Comparison of ENCODE assay signal across 16 cellular contexts in genomic region chr9:118533850-118534249, GRCh38.
DNase-seq lines count a peak whose midpoint lies in the region; ATAC-seq, FAIRE-seq and TF ChIP-seq lines count a peak whose summit lies in the region.
"Had no signal": no experiment of that assay in that cellular context is flagged by ENCODE, and none has a peak within 500 bp of the region (broad histone marks: within the 10 kb centered on the region; RNA-seq: fewer than 3 reads in every experiment).

No MANE protein-coding gene starts in this region.

- H2BK15ac ChIP-seq in mesenchymal stem cell (ENCODE audit: low read depth, poor library complexity, severe bottlenecking), result no peak overlapping the region

- H3K27me3 ChIP-seq in mammary epithelial cell (ENCODE audit: insufficient read depth, low read length) (no peaks in the 10 kb centered on the region), endothelial cell of umbilical vein (ENCODE audit: control insufficient read depth in 2 of 2, insufficient read depth in 2 of 2, low read length in 2 of 2) (no peaks in the 10 kb centered on the region), mesenchymal stem cell (ENCODE audit: control insufficient read depth in 1 of 2, insufficient read depth in 1 of 2, low read length in 2 of 2) (no peaks in the 10 kb centered on the region), left ventricle myocardium inferior (ENCODE audit: low read depth) (no peaks in the 10 kb centered on the region)
- H3K27me3 ChIP-seq: BLaER1 treated with 17β-estradiol and CSF1 and Interleukin-3, amounts not matched to agents 10 nM and 100 nM had no signal

- no peak overlapping the region for H2AK5ac ChIP-seq in mesenchymal stem cell (ENCODE audit: low read length, severe bottlenecking)

- H3K4me1 Mint-ChIP-seq in MCF 10A (ENCODE audit: insufficient read depth, unreplicated experiment), result no peaks in the 10 kb centered on the region

- POLR2A ChIA-PET in MCF 10A (lab: Yijun Ruan, JAX), result no interaction called here
- POLR2A ChIA-PET in endothelial cell of umbilical vein (lab: Charles Lee), result no interaction called here

- ATAC-seq in activated CD4-positive, CD25-positive, alpha-beta regulatory T cell treated with anti-CD3 and anti-CD28 coated beads, Interleukin-2, amount 50 U/mL, for 24 hours, result no peak
- ATAC-seq: HCT116 had no signal

- no peaks in the 10 kb centered on the region for H3K9me3 ChIP-seq in mammary epithelial cell (replicated peaks; ENCODE audit: insufficient read depth, low read length)
- no peaks in the 10 kb centered on the region for H3K9me3 ChIP-seq in endothelial cell of umbilical vein (replicated peaks; ENCODE audit: control insufficient read depth, insufficient read depth, low read length)
- H3K9me3 ChIP-seq in mesenchymal stem cell (ENCODE audit: control insufficient read depth, low read length), result no peaks in the 10 kb centered on the region
- no peaks in the 10 kb centered on the region for H3K9me3 ChIP-seq in left ventricle myocardium inferior (replicated peaks)
- H3K9me3 ChIP-seq: BLaER1 treated with 17β-estradiol and CSF1 and Interleukin-3, amounts not matched to agents 10 nM and 100 nM had no signal

- H3K27ac ChIP-seq in mammary epithelial cell (ENCODE audit: insufficient read depth, low read depth, low read length) (no peak overlapping the region), endothelial cell of umbilical vein (ENCODE audit: insufficient read depth, low read depth, low read length) (no peak overlapping the region), mesenchymal stem cell (ENCODE audit: low read length, poor library complexity, severe bottlenecking) (peak overlapping the region; percentile 20), left ventricle myocardium inferior (replicated peaks) (no peak overlapping the region)
- H3K27ac ChIP-seq: BLaER1 treated with 17β-estradiol and CSF1 and Interleukin-3, amounts not matched to agents 10 nM and 100 nM; HL-60 had no signal

- H3K79me2 ChIP-seq in mammary epithelial cell (ENCODE audit: insufficient read depth, low read length), result no peaks in the 10 kb centered on the region
- no peaks in the 10 kb centered on the region for H3K79me2 ChIP-seq in endothelial cell of umbilical vein (ENCODE audit: control insufficient read depth, insufficient read depth, low read length)

- no peak overlapping the region for H4K91ac ChIP-seq in mesenchymal stem cell (ENCODE audit: low read length)

- H2BK120ac ChIP-seq in mesenchymal stem cell (ENCODE audit: low read depth, low read length), result no peak overlapping the region

- H4K8ac ChIP-seq in mesenchymal stem cell (ENCODE audit: low read length), result no peak overlapping the region

- H3K4me2 ChIP-seq in mammary epithelial cell (ENCODE audit: insufficient read depth, low read depth, low read length) (no peak overlapping the region), endothelial cell of umbilical vein (ENCODE audit: insufficient read depth, low read length) (peak overlapping the region; percentile 5), mesenchymal stem cell (ENCODE audit: low read length, poor library complexity, severe bottlenecking) (no peak overlapping the region)
- H3K4me2 ChIP-seq: BLaER1 treated with 17β-estradiol and CSF1 and Interleukin-3, amounts not matched to agents 10 nM and 100 nM had no signal

- H3K4me3 Mint-ChIP-seq in MCF 10A (ENCODE audit: unreplicated experiment), result no peak overlapping the region
- H3K4me3 Mint-ChIP-seq: CD4-positive, CD25-positive, alpha-beta regulatory T cell had no signal

- H4K20me1 ChIP-seq in mammary epithelial cell (ENCODE audit: insufficient read depth, low read length), result no peaks in the 10 kb centered on the region
- no peaks in the 10 kb centered on the region for H4K20me1 ChIP-seq in endothelial cell of umbilical vein (replicated peaks; ENCODE audit: control insufficient read depth, extremely low read depth, insufficient read depth, low read length)
- H4K20me1 ChIP-seq: BLaER1 treated with 17β-estradiol and CSF1 and Interleukin-3, amounts not matched to agents 10 nM and 100 nM had no signal

- WGBS in mammary epithelial cell (ENCODE audit: low coverage, missing lambda C conversion rate), result 34% methylated on average over 3 of the region's 3 CpGs
- WGBS in mesenchymal stem cell, result 89% methylated on average over 2 of the region's 3 CpGs

- peak; percentile 10 for DNase-seq in MCF 10A (ENCODE audit: unreplicated experiment)
- DNase-seq in mammary epithelial cell, result no peak
- DNase-seq in endothelial cell of umbilical vein (ENCODE audit: low read depth, low spot score), result peak; percentile 82
- no peak for DNase-seq in mesenchymal stem cell
- no peak for DNase-seq in medulla oblongata (ENCODE audit: extremely low spot score)
- DNase-seq in left ventricle myocardium inferior, result no peak
- DNase-seq: 8988T; ACHN; CD4-positive, CD25-positive, alpha-beta regulatory T cell; DND-41; GDM1 had no signal

- peaks cover 8% of the 10 kb centered on the region for H3K9me3 Mint-ChIP-seq in MCF 10A (ENCODE audit: unreplicated experiment)

- no peak overlapping the region for H3K14ac ChIP-seq in mesenchymal stem cell (ENCODE audit: low read length in 2 of 2)

- no peak overlapping the region for H2BK5ac ChIP-seq in mesenchymal stem cell (ENCODE audit: low read depth, low read length, poor library complexity, severe bottlenecking)

- no peaks in the 10 kb centered on the region for H3K4me1 ChIP-seq in mammary epithelial cell (ENCODE audit: insufficient read depth, low read length)
- peaks cover 36% of the 10 kb centered on the region for H3K4me1 ChIP-seq in endothelial cell of umbilical vein (ENCODE audit: control insufficient read depth, extremely low read depth, insufficient read depth, low read length)
- no peaks in the 10 kb centered on the region for H3K4me1 ChIP-seq in mesenchymal stem cell (ENCODE audit: control insufficient read depth, insufficient read depth, low read depth, low read length)
- H3K4me1 ChIP-seq in left ventricle myocardium inferior, result peaks cover 14% of the 10 kb centered on the region

- H2BK12ac ChIP-seq in mesenchymal stem cell (ENCODE audit: low read length in 2 of 2), result no peak overlapping the region

- no peaks in the 10 kb centered on the region for H3K36me3 Mint-ChIP-seq in MCF 10A (ENCODE audit: insufficient read depth, unreplicated experiment)
- H3K36me3 Mint-ChIP-seq: CD4-positive, CD25-positive, alpha-beta regulatory T cell had no signal

- H3K36me3 ChIP-seq in mammary epithelial cell (ENCODE audit: insufficient read depth, low read length) (no peaks in the 10 kb centered on the region), endothelial cell of umbilical vein (ENCODE audit: control insufficient read depth in 2 of 2, extremely low read depth in 1 of 2, insufficient read depth in 2 of 2, low read length in 2 of 2) (no peaks in the 10 kb centered on the region), mesenchymal stem cell (ENCODE audit: control insufficient read depth in 1 of 2, insufficient read depth in 2 of 2, low read depth in 1 of 2, low read length in 2 of 2) (no peaks in the 10 kb centered on the region), left ventricle myocardium inferior (no peaks in the 10 kb centered on the region)
- H3K36me3 ChIP-seq: BLaER1 treated with 17β-estradiol and CSF1 and Interleukin-3, amounts not matched to agents 10 nM and 100 nM had no signal

- no peaks in the 10 kb centered on the region for H3K9me1 ChIP-seq in endothelial cell of umbilical vein (replicated peaks; ENCODE audit: control insufficient read depth, extremely low read depth, insufficient read depth, low read length)

- no peak overlapping the region for H3K4me3 ChIP-seq in mammary epithelial cell (replicated peaks in 1 of 3; ENCODE audit: insufficient read depth in 1 of 3, low read depth in 2 of 3, low read length in 3 of 3)
- no peak overlapping the region for H3K4me3 ChIP-seq in endothelial cell of umbilical vein (replicated peaks in 1 of 3; ENCODE audit: insufficient read depth in 1 of 3, low read depth in 1 of 3, low read length in 3 of 3)
- no peak overlapping the region for H3K4me3 ChIP-seq in mesenchymal stem cell (ENCODE audit: insufficient read depth in 1 of 2, low read depth in 1 of 2, low read length in 2 of 2)
- H3K4me3 ChIP-seq in left ventricle myocardium inferior, result no peak overlapping the region
- H3K4me3 ChIP-seq: BLaER1 treated with 17β-estradiol and CSF1 and Interleukin-3, amounts not matched to agents 10 nM and 100 nM had no signal

- CTCF ChIA-PET in MCF 10A (lab: Yijun Ruan, JAX), result interaction anchor here (0.7 kb wide), 2 partner anchors 50 to 1255 kb away, joined by 3 read pairs; no protein-coding TSS in a partner anchor
- CTCF ChIA-PET in mammary epithelial cell (lab: Charles Lee; ENCODE audit: low non-redundant PET), result no interaction called here
- CTCF ChIA-PET in endothelial cell of umbilical vein (lab: Charles Lee), result no interaction called here

- dilution Hi-C loops in mammary epithelial cell (cut with HindIII; ENCODE audit: low sequenced_read_pairs), result no loop called here
- dilution Hi-C loops in endothelial cell of umbilical vein (cut with MboI; ENCODE audit: extremely low pct_ligation_motif_present, low sequenced_read_pairs), result no loop called here

- no peak for TF ChIP-seq POLR2A in endothelial cell of umbilical vein (IDR thresholded peaks at IDR 0.05; ENCODE audit: low read depth, low read length)

- no peaks in the 10 kb centered on the region for H3K79me1 ChIP-seq in mesenchymal stem cell (replicated peaks; ENCODE audit: low read length, poor library complexity, severe bottlenecking)

- TF ChIP-seq CTCF in MCF 10A (IDR thresholded peaks at IDR 0.05; ENCODE audit: unreplicated experiment) (no peak), mammary epithelial cell (conservative IDR thresholded peaks at IDR 0.05 in 1 of 2, IDR thresholded peaks at IDR 0.05 in 1 of 2; ENCODE audit: extremely low read depth in 1 of 2, insufficient read depth in 1 of 2, low read depth in 1 of 2, low read length in 2 of 2) (no peak), endothelial cell of umbilical vein (IDR thresholded peaks at IDR 0.05; ENCODE audit: extremely low read depth in 1 of 2, insufficient read depth in 1 of 2, low read depth in 1 of 2, low read length in 2 of 2) (no peak), left ventricle myocardium inferior (IDR thresholded peaks at IDR 0.05; ENCODE audit: borderline replicate concordance) (no peak)

- intact Hi-C loops in MCF 10A (cut with micrococcal nuclease) (no loop called here), mammary epithelial cell (cut with micrococcal nuclease) (no loop called here), endothelial cell of umbilical vein (cut with micrococcal nuclease) (no loop called here), left ventricle myocardium inferior (cut with micrococcal nuclease) (no loop called here)

- no peak overlapping the region for H2AFZ ChIP-seq in mammary epithelial cell (ENCODE audit: low read depth, low read length)
- no peak overlapping the region for H2AFZ ChIP-seq in endothelial cell of umbilical vein (ENCODE audit: low read depth, low read length)
- H2AFZ ChIP-seq in mesenchymal stem cell (ENCODE audit: low read depth, low read length), result no peak overlapping the region

- in situ Hi-C loops in mammary epithelial cell (cut with MboI; ENCODE audit: low sequenced_read_pairs in 2 of 2), result no loop called here

- H3K23ac ChIP-seq in mesenchymal stem cell (ENCODE audit: low read length in 2 of 2), result no peak overlapping the region

- no peak overlapping the region for H3K18ac ChIP-seq in mesenchymal stem cell (ENCODE audit: low read depth in 1 of 2, low read length in 2 of 2)

- no peak for FAIRE-seq in endothelial cell of umbilical vein (lab: Jason Lieb, UNC)
- FAIRE-seq: GM12892 had no signal

- H3K9ac ChIP-seq in mammary epithelial cell (ENCODE audit: insufficient read depth, low read length) (no peak overlapping the region), endothelial cell of umbilical vein (replicated peaks; ENCODE audit: extremely low read depth, insufficient read depth, low read length) (no peak overlapping the region), mesenchymal stem cell (ENCODE audit: low read length) (no peak overlapping the region)
- H3K9ac ChIP-seq: BLaER1 treated with 17β-estradiol and CSF1 and Interleukin-3, amounts not matched to agents 10 nM and 100 nM had no signal

- H3K27ac Mint-ChIP-seq in MCF 10A (ENCODE audit: low read depth, unreplicated experiment), result no peak overlapping the region
- H3K27ac Mint-ChIP-seq: CD4-positive, CD25-positive, alpha-beta regulatory T cell had no signal

- BruUV-seq in MCF 10A (replicated peaks; lab: Mats Ljungman, UMichigan), result no TSS peak
- no TSS peak for BruUV-seq in mammary epithelial cell (replicated peaks; lab: Mats Ljungman, UMichigan)
- no TSS peak for BruUV-seq in endothelial cell of umbilical vein (replicated peaks; lab: Mats Ljungman, UMichigan)

- no peak overlapping the region for H3K4ac ChIP-seq in mesenchymal stem cell (ENCODE audit: low read depth in 1 of 2, low read length in 2 of 2)

- no peaks in the 10 kb centered on the region for H3K27me3 Mint-ChIP-seq in MCF 10A (ENCODE audit: insufficient read depth, unreplicated experiment)
- H3K27me3 Mint-ChIP-seq: CD4-positive, CD25-positive, alpha-beta regulatory T cell had no signal

Comparison
In these comparisons a context has a peak if more than half of its experiments do, and no peak if none do; other contexts are left out.
1. DNase-seq: peak in MCF 10A (single experiment) and endothelial cell of umbilical vein (single experiment); none in mammary epithelial cell (single experiment), mesenchymal stem cell (single experiment), medulla oblongata (single experiment) and left ventricle myocardium inferior (single experiment).